Comparison of ENCODE assay signal across 18 cellular contexts in genomic region chr16:56331915-56332314, GRCh38.
"Had no signal": no experiment of that assay in that cellular context is flagged by ENCODE, and none has a peak within 500 bp of the region (broad histone marks: within the 10 kb centered on the region; RNA-seq: fewer than 3 reads in every experiment).

No MANE protein-coding gene starts in this region.

- H3K36me3 Mint-ChIP-seq: activated naive CD4-positive, alpha-beta T cell treated with anti-CD3 and anti-CD28 coated beads, Interleukin-2, amount 10 ng/mL, durations not matched to agents 7 days and 5 days; memory B cell; natural killer cell treated with Interleukin-12 subunit alpha and Interleukin-12 subunit beta and Interleukin-15 and Interleukin-18, amount 100 ng/mL, for 72 hours; stimulated activated naive B cell treated with anti-CD40 and anti-IgM and Interleukin-4, amounts not matched to agents 10 μg/mL and 1 μg/mL and 100 μg/mL, for 72 hours had no signal

- H3K27me3 Mint-ChIP-seq: activated B cell treated with CpG ODN at 0.5 μM for 24 hours; activated naive CD4-positive, alpha-beta T cell treated with anti-CD3 and anti-CD28 coated beads, Interleukin-2, amount 10 ng/mL, durations not matched to agents 7 days and 5 days; natural killer cell treated with Interleukin-12 subunit alpha and Interleukin-12 subunit beta and Interleukin-15 and Interleukin-18, amount 100 ng/mL, for 72 hours; stimulated activated naive B cell treated with anti-CD40 and anti-IgM and Interleukin-4, amounts not matched to agents 10 μg/mL and 1 μg/mL and 100 μg/mL, for 72 hours had no signal

- H3K27ac Mint-ChIP-seq: activated B cell treated with CpG ODN at 0.5 μM for 24 hours; activated T-cell treated with anti-CD3 and anti-CD28 coated beads, Interleukin-2, amount 50 U/mL, for 72 hours; memory B cell; natural killer cell treated with Interleukin-12 subunit alpha and Interleukin-12 subunit beta and Interleukin-15 and Interleukin-18, amount 100 ng/mL, for 72 hours; stimulated activated naive B cell treated with anti-CD40 and anti-IgM and Interleukin-4, amounts not matched to agents 10 μg/mL and 1 μg/mL and 100 μg/mL, for 72 hours; T-helper 1 cell treated with Interleukin-12 subunit alpha and Interleukin-12 subunit beta and Interleukin-4 antibody, amounts not matched to agents 30 μg/mL and 1 μg/mL, for 36 hours had no signal

- H3K27ac ChIP-seq: cardiac muscle cell, esophagus muscularis mucosa, parathyroid adenoma, sigmoid colon, upper lobe of right lung had no signal

- H3K4me3 ChIP-seq: cardiac muscle cell, esophagus muscularis mucosa, sigmoid colon, smooth muscle cell, upper lobe of right lung had no signal

- DNase-seq: activated B cell treated with CpG ODN at 0.5 μM for 24 hours; activated CD4-positive, alpha-beta T cell treated with anti-CD3 and anti-CD28 coated beads for 4 hours; activated effector memory CD4-positive, alpha-beta T cell treated with anti-CD3 and anti-CD28 coated beads, Interleukin-2, amount 50 U/mL, for 16 hours; activated naive CD4-positive, alpha-beta T cell treated with anti-CD3 and anti-CD28 coated beads, Interleukin-2, amount 10 ng/mL, durations not matched to agents 7 days and 5 days; activated T-cell treated with anti-CD3 and anti-CD28 coated beads, Interleukin-2, amount 50 U/mL, for 72 hours; sigmoid colon; stimulated activated CD4-positive, alpha-beta T cell treated with anti-CD3 and anti-CD28 coated beads, Interleukin-15, amount 100 ng/mL, for 24 hours; stimulated activated CD4-positive, alpha-beta T cell treated with anti-CD3 and anti-CD28 coated beads, Interleukin-2, amount 100 ng/mL, for 48 hours; stimulated activated CD8-positive, alpha-beta memory T cell treated with anti-CD3 and anti-CD28 coated beads, Interleukin-4, amount 100 ng/mL, for 48 hours; stimulated activated naive B cell treated with anti-CD40 and anti-IgM and Interleukin-4, amounts not matched to agents 10 μg/mL and 1 μg/mL and 100 μg/mL, for 72 hours; upper lobe of right lung had no signal

- H3K9me3 Mint-ChIP-seq: activated B cell treated with CpG ODN at 0.5 μM for 24 hours; activated naive CD4-positive, alpha-beta T cell treated with anti-CD3 and anti-CD28 coated beads, Interleukin-2, amount 10 ng/mL, durations not matched to agents 7 days and 5 days; activated T-cell treated with anti-CD3 and anti-CD28 coated beads, Interleukin-2, amount 50 U/mL, for 72 hours; memory B cell; natural killer cell treated with Interleukin-12 subunit alpha and Interleukin-12 subunit beta and Interleukin-15 and Interleukin-18, amount 100 ng/mL, for 72 hours; stimulated activated naive B cell treated with anti-CD40 and anti-IgM and Interleukin-4, amounts not matched to agents 10 μg/mL and 1 μg/mL and 100 μg/mL, for 72 hours; T-helper 1 cell treated with Interleukin-12 subunit alpha and Interleukin-12 subunit beta and Interleukin-4 antibody, amounts not matched to agents 30 μg/mL and 1 μg/mL, for 36 hours had no signal

- H3K4me1 Mint-ChIP-seq: activated B cell treated with CpG ODN at 0.5 μM for 24 hours; activated naive CD4-positive, alpha-beta T cell treated with anti-CD3 and anti-CD28 coated beads, Interleukin-2, amount 10 ng/mL, durations not matched to agents 7 days and 5 days; memory B cell; stimulated activated naive B cell treated with anti-CD40 and anti-IgM and Interleukin-4, amounts not matched to agents 10 μg/mL and 1 μg/mL and 100 μg/mL, for 72 hours had no signal

- H3K36me3 ChIP-seq: cardiac muscle cell, esophagus muscularis mucosa, upper lobe of right lung had no signal

- H3K27me3 ChIP-seq: cardiac muscle cell, esophagus muscularis mucosa, sigmoid colon, upper lobe of right lung had no signal

- H2AFZ ChIP-seq: parathyroid adenoma had no signal

- ATAC-seq: activated T-cell treated with anti-CD3 and anti-CD28 coated beads, Interleukin-2, amount 50 U/mL, for 72 hours; natural killer cell treated with Interleukin-12 subunit alpha and Interleukin-12 subunit beta and Interleukin-15 and Interleukin-18, amount 100 ng/mL, for 72 hours; stimulated activated naive B cell treated with anti-CD40 and anti-IgM and Interleukin-4, amounts not matched to agents 10 μg/mL and 1 μg/mL and 100 μg/mL, for 72 hours had no signal

- H3K9me3 ChIP-seq: esophagus muscularis mucosa, sigmoid colon, upper lobe of right lung had no signal

- H3K4me3 Mint-ChIP-seq: activated B cell treated with CpG ODN at 0.5 μM for 24 hours; activated naive CD4-positive, alpha-beta T cell treated with anti-CD3 and anti-CD28 coated beads, Interleukin-2, amount 10 ng/mL, durations not matched to agents 7 days and 5 days; activated T-cell treated with anti-CD3 and anti-CD28 coated beads, Interleukin-2, amount 50 U/mL, for 72 hours; memory B cell; natural killer cell treated with Interleukin-12 subunit alpha and Interleukin-12 subunit beta and Interleukin-15 and Interleukin-18, amount 100 ng/mL, for 72 hours; stimulated activated naive B cell treated with anti-CD40 and anti-IgM and Interleukin-4, amounts not matched to agents 10 μg/mL and 1 μg/mL and 100 μg/mL, for 72 hours; T-helper 1 cell treated with Interleukin-12 subunit alpha and Interleukin-12 subunit beta and Interleukin-4 antibody, amounts not matched to agents 30 μg/mL and 1 μg/mL, for 36 hours had no signal

- H3K9ac ChIP-seq: parathyroid adenoma had no signal

- H3K4me2 ChIP-seq: smooth muscle cell had no signal

- H3K4me1 ChIP-seq: parathyroid adenoma, upper lobe of right lung had no signal
